Comparison of ENCODE assay signal across 8 cellular contexts in genomic region chr5:111512406-111513174, GRCh38. TPM values are rescaled to one million over a fixed set of nuclear protein-coding genes. Genes with fewer than 3 reads are reported as not detected.
DNase-seq lines count a peak whose midpoint lies in the region; ATAC-seq and TF ChIP-seq lines count a peak whose summit lies in the region.

STARD4 (minus strand) TSS chr5:111512535; CDS start chr5:111507433, 5,102 bp downstream.

- H3K36me3 ChIP-seq in ascending aorta (no peaks in the 10 kb centered on the region), right atrium auricular region (no peaks in the 10 kb centered on the region), psoas muscle (ENCODE audit: insufficient read depth in 1 of 2, low read depth in 1 of 2) (no peaks in the 10 kb centered on the region), uterus (no peaks in the 10 kb centered on the region)

- TF ChIP-seq CTCF in ascending aorta (IDR thresholded peaks at IDR 0.05) (no peak), right atrium auricular region (IDR thresholded peaks at IDR 0.05) (no peak), psoas muscle (IDR thresholded peaks at IDR 0.05) (no peak), uterus (IDR thresholded peaks at IDR 0.05) (no peak)

- H3K27ac ChIP-seq in ascending aorta (peak within 1 kb of the TSS; percentile 86 to 89), right atrium auricular region (peak within 1 kb of the TSS; percentile 85 to 95), psoas muscle (peak within 1 kb of the TSS; percentile 71), uterus (peak within 1 kb of the TSS; percentile 81)

- no peaks in the 10 kb centered on the region for H3K9me3 ChIP-seq in ascending aorta
- H3K9me3 ChIP-seq in right atrium auricular region, result no peaks in the 10 kb centered on the region
- no peaks in the 10 kb centered on the region for H3K9me3 ChIP-seq in psoas muscle
- H3K9me3 ChIP-seq in uterus, result no peaks in the 10 kb centered on the region

- H3K4me1 ChIP-seq in ascending aorta (peaks cover 0 to 2% of the 10 kb centered on the region in 2 donors), right atrium auricular region (peaks cover 0 to 18% of the 10 kb centered on the region in 2 donors), psoas muscle (no peaks in the 10 kb centered on the region), uterus (no peaks in the 10 kb centered on the region)

- peak within 1 kb of the TSS; percentile 89 to 90 for H3K4me3 ChIP-seq in ascending aorta
- peak within 1 kb of the TSS; percentile 77 to 92 for H3K4me3 ChIP-seq in right atrium auricular region
- H3K4me3 ChIP-seq in psoas muscle, result peak within 1 kb of the TSS; percentile 89
- H3K4me3 ChIP-seq in uterus, result peak within 1 kb of the TSS; percentile 59 to 70

- intact Hi-C loops in T-helper 2 cell treated with Interferon-gamma antibody and Interleukin-4, amounts not matched to agents 100 ng/mL and 5 ng/mL, for 36 hours (cut with micrococcal nuclease), result loop anchor here (1.0 to 10.0 kb wide), 9 partner anchors 18 to 1410 kb away; partner anchors contain the start of genes NREP, REEP5, SLC25A46 and WDR36
- intact Hi-C loops in ascending aorta (cut with DNase I) (loop anchor here (2.0 to 10.0 kb wide), 3 partner anchors 245 to 778 kb away; partner anchors contain the start of genes NREP, SLC25A46 and WDR36), psoas muscle (cut with DNase I) (no loop called here), uterus (cut with DNase I; ENCODE audit: low total_unique reads) (no loop called here)

- H3K27me3 ChIP-seq in ascending aorta, result no peaks in the 10 kb centered on the region
- no peaks in the 10 kb centered on the region for H3K27me3 ChIP-seq in right atrium auricular region
- no peaks in the 10 kb centered on the region for H3K27me3 ChIP-seq in psoas muscle (ENCODE audit: insufficient read depth in 3 of 3, low read length in 2 of 3)
- no peaks in the 10 kb centered on the region for H3K27me3 ChIP-seq in uterus

- DNase-seq in NCI-H187 (lab: John Stamatoyannopoulos, UW) (peak; percentile 92 to 93), ascending aorta (ENCODE audit: low spot score in 2 of 2) (peak; percentile 90 to 98), right atrium auricular region (ENCODE audit: low spot score) (peak; percentile 96), psoas muscle (peak; percentile 91 to 96), uterus (peak; percentile 88 to 89)

- peak; percentile 62 to 84 for TF ChIP-seq POLR2A in uterus (IDR thresholded peaks at IDR 0.05)

- WGBS in psoas muscle, 3 donors, result 0 to 1% (median 0%) methylated on average over 41 to 42 of the region's 42 CpGs

- ATAC-seq in GM18498 (IDR thresholded peaks at IDR 0.05; ENCODE audit: unreplicated experiment), result peak; percentile 93
- ATAC-seq in HG02938 (IDR thresholded peaks at IDR 0.05; ENCODE audit: unreplicated experiment), result peak; percentile 84
- peak; percentile 97 to 99 (median 98) for ATAC-seq in psoas muscle

RNA-seq across cellular contexts. Expression of gene STARD4, which starts in this region (rescaled TPM):
- total RNA-seq in T-helper 2 cell treated with Interferon-gamma antibody and Interleukin-4, amounts not matched to agents 100 ng/mL and 5 ng/mL, for 36 hours, result 68.7 and 69.1 TPM in 2 replicates
- 1.5 TPM for total RNA-seq in ascending aorta
- 10 to 100 TPM; 11.8 to 16.4 TPM for total RNA-seq in right atrium auricular region
- 1 to 10 TPM in 3 of 4 donors, under 1 TPM in 1; 0.86 to 2.3 (median 1.8) TPM for total RNA-seq in psoas muscle
- 1 to 10 TPM in 2 of 3 donors, under 1 TPM in 1; 0.88 to 1.3 (median 1.2) TPM for polyA plus RNA-seq in psoas muscle
- total RNA-seq in uterus, result 10 to 100 TPM in 2 of 4 donors, 1 to 10 TPM in 2; 2.3 to 98.0 (median 9.9) TPM

Comparison
In these comparisons a context has a peak if more than half of its experiments do, and no peak if none do; other contexts are left out.
1. Peak in every context shown above with its lines: DNase-seq, ATAC-seq, H3K4me3 ChIP-seq and H3K27ac ChIP-seq.
2. intact Hi-C loops: an anchor here in T-helper 2 cell treated with Interferon-gamma antibody and Interleukin-4, amounts not matched to agents 100 ng/mL and 5 ng/mL, for 36 hours (1.0 to 10.0 kb wide) and ascending aorta (2.0 to 10.0 kb wide); none called in psoas muscle and uterus.